ENCODE assay signal across 19 cellular contexts in the genomic region with DNA sequence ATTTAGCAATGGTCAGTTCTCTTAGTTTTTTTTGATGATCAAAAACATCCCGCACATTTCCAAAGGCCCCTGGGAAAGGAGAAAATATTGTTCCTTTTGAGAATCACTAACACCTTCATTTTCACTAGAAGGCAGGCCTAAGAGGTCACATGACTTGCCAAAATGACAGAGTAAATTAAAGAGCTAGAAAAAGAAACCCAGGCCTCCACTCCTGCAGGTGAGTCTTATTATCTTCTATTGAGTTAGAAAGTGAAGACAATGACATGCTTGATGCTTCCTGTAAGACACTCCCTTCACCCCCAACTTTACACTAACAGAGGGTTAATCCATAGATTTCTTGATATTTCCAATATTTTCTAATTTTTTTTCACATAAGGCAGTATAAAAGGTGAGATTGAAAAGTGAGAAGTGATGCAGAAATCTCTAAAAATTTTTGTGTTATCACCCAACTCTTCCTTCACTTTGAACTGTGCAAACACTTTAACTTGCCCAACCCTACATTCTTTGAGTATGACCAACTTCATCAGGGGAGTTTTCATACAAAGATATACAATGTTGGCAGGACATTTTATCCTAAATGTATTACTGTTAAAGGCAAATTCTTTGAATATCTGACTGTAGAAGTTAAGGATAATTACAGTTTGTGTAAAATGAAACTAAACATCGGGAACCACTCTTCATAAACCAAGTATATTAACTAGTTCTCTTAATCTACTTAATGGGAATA. TPM values are rescaled to one million over a fixed set of nuclear protein-coding genes. Genes with fewer than 3 reads are reported as not detected.
A peak's percentile ranks its signal among the peaks of the same experiment; 100 is the strongest.
DNase-seq lines count a peak whose midpoint lies in the region; ATAC-seq and TF ChIP-seq lines count a peak whose summit lies in the region.
"Had no signal": no experiment of that assay in that cellular context is flagged by ENCODE, and none has a peak within 500 bp of the region (broad histone marks: within the 10 kb centered on the region; RNA-seq: fewer than 3 reads in every experiment).

No MANE protein-coding gene starts in this region.

- POLR2A ChIA-PET in MCF 10A (lab: Yijun Ruan, JAX), result no interaction called here

- H3K27ac Mint-ChIP-seq in MCF 10A (ENCODE audit: low read depth, unreplicated experiment), result peak overlapping the region; percentile 85
- H3K27ac Mint-ChIP-seq: activated CD8-positive, alpha-beta memory T cell treated with anti-CD3 and anti-CD28 coated beads, Interleukin-2, amount 10 ng/mL, durations not matched to agents 7 days and 5 days; CD8-positive, alpha-beta T cell; natural killer cell treated with Interleukin-12 subunit alpha and Interleukin-12 subunit beta and Interleukin-15 and Interleukin-18, amount 100 ng/mL, for 72 hours had no signal

- H3K27me3 ChIP-seq in breast epithelium (no peaks in the 10 kb centered on the region), foreskin keratinocyte (no peaks in the 10 kb centered on the region), upper lobe of right lung (no peaks in the 10 kb centered on the region), vagina (no peaks in the 10 kb centered on the region)

- H3K4me1 ChIP-seq in breast epithelium, result no peaks in the 10 kb centered on the region
- peaks cover 18% of the 10 kb centered on the region for H3K4me1 ChIP-seq in foreskin keratinocyte
- no peaks in the 10 kb centered on the region for H3K4me1 ChIP-seq in upper lobe of right lung
- no peaks in the 10 kb centered on the region for H3K4me1 ChIP-seq in vagina

- H3K4me3 ChIP-seq in breast epithelium, result no peak overlapping the region
- H3K4me3 ChIP-seq in upper lobe of right lung, result no peak overlapping the region
- H3K4me3 ChIP-seq in vagina, result no peak overlapping the region

- peaks cover 5% of the 10 kb centered on the region for H3K9me3 Mint-ChIP-seq in MCF 10A (ENCODE audit: unreplicated experiment)
- H3K9me3 Mint-ChIP-seq: CD8-positive, alpha-beta T cell; natural killer cell treated with Interleukin-12 subunit alpha and Interleukin-12 subunit beta and Interleukin-15 and Interleukin-18, amount 100 ng/mL, for 72 hours had no signal

- peak; percentile 66 for ATAC-seq in foreskin keratinocyte
- ATAC-seq in upper lobe of right lung, result peak; percentile 62
- ATAC-seq in HG03469 (IDR thresholded peaks at IDR 0.05; ENCODE audit: unreplicated experiment), result no peak
- no peak for ATAC-seq in GM18858 (IDR thresholded peaks at IDR 0.05; ENCODE audit: unreplicated experiment)
- ATAC-seq: activated CD8-positive, alpha-beta memory T cell treated with anti-CD3 and anti-CD28 coated beads, Interleukin-2, amount 10 ng/mL, durations not matched to agents 7 days and 5 days; CD8-positive, alpha-beta T cell; natural killer cell treated with Interleukin-12 subunit alpha and Interleukin-12 subunit beta and Interleukin-15 and Interleukin-18, amount 100 ng/mL, for 72 hours had no signal

- CTCF ChIA-PET in MCF 10A (lab: Yijun Ruan, JAX), result interaction anchor here (0.6 to 0.7 kb wide), 2 partner anchors 29 to 260 kb away, joined by 3 read pairs; no protein-coding TSS in a partner anchor

- DNase-seq in MCF 10A (ENCODE audit: unreplicated experiment) (peak; percentile 47), breast epithelium (ENCODE audit: low spot score in 2 of 2) (no peak), amniotic epithelial cell (ENCODE audit: low read depth) (peak; percentile 69), foreskin keratinocyte (peak; percentile 49 to 77), upper lobe of right lung (no peak), vagina (ENCODE audit: extremely low spot score in 2 of 2) (no peak)
- DNase-seq: activated CD8-positive, alpha-beta memory T cell treated with anti-CD3 and anti-CD28 coated beads, Interleukin-2, amount 10 ng/mL, durations not matched to agents 7 days and 5 days; activated gamma-delta T cell; caudate nucleus; CD8-positive, alpha-beta T cell; hippocampal formation; NCI-H1417; NCI-H446; stimulated activated CD4-positive, alpha-beta T cell treated with anti-CD3 and anti-CD28 coated beads, Interleukin-2, amount 100 ng/mL, for 48 hours; WERI-Rb-1 had no signal

- no TSS peak for BruUV-seq in MCF 10A (replicated peaks; lab: Mats Ljungman, UMichigan)

- H3K27ac ChIP-seq in breast epithelium, result no peak overlapping the region
- peak overlapping the region; percentile 10 for H3K27ac ChIP-seq in foreskin keratinocyte
- no peak overlapping the region for H3K27ac ChIP-seq in upper lobe of right lung
- H3K27ac ChIP-seq in vagina, result no peak overlapping the region
- H3K27ac ChIP-seq: 22Rv1, WERI-Rb-1 had no signal

- H3K36me3 Mint-ChIP-seq in MCF 10A (ENCODE audit: insufficient read depth, unreplicated experiment), result peaks cover 11% of the 10 kb centered on the region
- H3K36me3 Mint-ChIP-seq: activated CD8-positive, alpha-beta memory T cell treated with anti-CD3 and anti-CD28 coated beads, Interleukin-2, amount 10 ng/mL, durations not matched to agents 7 days and 5 days; CD8-positive, alpha-beta T cell; natural killer cell treated with Interleukin-12 subunit alpha and Interleukin-12 subunit beta and Interleukin-15 and Interleukin-18, amount 100 ng/mL, for 72 hours had no signal

- peaks cover 20% of the 10 kb centered on the region for H3K4me1 Mint-ChIP-seq in MCF 10A (ENCODE audit: insufficient read depth, unreplicated experiment)

- no peak for TF ChIP-seq POLR2A in breast epithelium (IDR thresholded peaks at IDR 0.05)
- no peak for TF ChIP-seq POLR2A in vagina (IDR thresholded peaks at IDR 0.05)

- intact Hi-C loops in MCF 10A (cut with micrococcal nuclease), result no loop called here
- intact Hi-C loops in breast epithelium (cut with DNase I; ENCODE audit: low total_unique reads), result no loop called here
- intact Hi-C loops in upper lobe of right lung (cut with DNase I), result no loop called here
- intact Hi-C loops in vagina (cut with DNase I), result no loop called here

- H3K36me3 ChIP-seq in breast epithelium (no peaks in the 10 kb centered on the region), upper lobe of right lung (no peaks in the 10 kb centered on the region), vagina (no peaks in the 10 kb centered on the region)
- H3K36me3 ChIP-seq: WERI-Rb-1 had no signal

- peak overlapping the region; percentile 56 for H3K4me3 Mint-ChIP-seq in MCF 10A (ENCODE audit: unreplicated experiment)
- H3K4me3 Mint-ChIP-seq: activated CD8-positive, alpha-beta memory T cell treated with anti-CD3 and anti-CD28 coated beads, Interleukin-2, amount 10 ng/mL, durations not matched to agents 7 days and 5 days; CD8-positive, alpha-beta T cell; natural killer cell treated with Interleukin-12 subunit alpha and Interleukin-12 subunit beta and Interleukin-15 and Interleukin-18, amount 100 ng/mL, for 72 hours had no signal

- H3K27me3 Mint-ChIP-seq in MCF 10A (ENCODE audit: insufficient read depth, unreplicated experiment), result no peaks in the 10 kb centered on the region
- H3K27me3 Mint-ChIP-seq: activated CD8-positive, alpha-beta memory T cell treated with anti-CD3 and anti-CD28 coated beads, Interleukin-2, amount 10 ng/mL, durations not matched to agents 7 days and 5 days had no signal

- no peaks in the 10 kb centered on the region for H3K9me3 ChIP-seq in breast epithelium
- H3K9me3 ChIP-seq in upper lobe of right lung, result no peaks in the 10 kb centered on the region
- no peaks in the 10 kb centered on the region for H3K9me3 ChIP-seq in vagina

- no peak for TF ChIP-seq CTCF in MCF 10A (IDR thresholded peaks at IDR 0.05; ENCODE audit: unreplicated experiment)
- no peak for TF ChIP-seq CTCF in breast epithelium (IDR thresholded peaks at IDR 0.05)
- TF ChIP-seq CTCF in foreskin keratinocyte (conservative IDR thresholded peaks at IDR 0.05), result no peak
- TF ChIP-seq CTCF in upper lobe of right lung (IDR thresholded peaks at IDR 0.05), result no peak
- no peak for TF ChIP-seq CTCF in vagina (IDR thresholded peaks at IDR 0.05)

RNA-seq across cellular contexts. Expression of a gene that starts 57.1 kb away (rescaled TPM):
- total RNA-seq in MCF 10A (2022) (269 and 302 TPM in 2 replicates), breast epithelium (100 to 1,000 TPM; 152 to 230 (median 201) TPM), foreskin keratinocyte (327 and 352 TPM in 2 replicates), upper lobe of right lung (142 TPM), vagina (71.9 TPM)
- polyA plus RNA-seq in foreskin keratinocyte, result 397 and 446 TPM in 2 replicates

Comparison
In these comparisons a context has a peak if more than half of its experiments do, and no peak if none do; other contexts are left out.
1. DNase-seq: peak in MCF 10A (single experiment), amniotic epithelial cell (single experiment) and foreskin keratinocyte (2 of 2); none in breast epithelium (0 of 2), upper lobe of right lung (single experiment) and vagina (0 of 2).
2. ATAC-seq: peak in foreskin keratinocyte (single experiment) and upper lobe of right lung (single experiment); none in HG03469 (single experiment) and GM18858 (single experiment).